ENCODE assay signal across 8 cellular contexts in the genomic region with DNA sequence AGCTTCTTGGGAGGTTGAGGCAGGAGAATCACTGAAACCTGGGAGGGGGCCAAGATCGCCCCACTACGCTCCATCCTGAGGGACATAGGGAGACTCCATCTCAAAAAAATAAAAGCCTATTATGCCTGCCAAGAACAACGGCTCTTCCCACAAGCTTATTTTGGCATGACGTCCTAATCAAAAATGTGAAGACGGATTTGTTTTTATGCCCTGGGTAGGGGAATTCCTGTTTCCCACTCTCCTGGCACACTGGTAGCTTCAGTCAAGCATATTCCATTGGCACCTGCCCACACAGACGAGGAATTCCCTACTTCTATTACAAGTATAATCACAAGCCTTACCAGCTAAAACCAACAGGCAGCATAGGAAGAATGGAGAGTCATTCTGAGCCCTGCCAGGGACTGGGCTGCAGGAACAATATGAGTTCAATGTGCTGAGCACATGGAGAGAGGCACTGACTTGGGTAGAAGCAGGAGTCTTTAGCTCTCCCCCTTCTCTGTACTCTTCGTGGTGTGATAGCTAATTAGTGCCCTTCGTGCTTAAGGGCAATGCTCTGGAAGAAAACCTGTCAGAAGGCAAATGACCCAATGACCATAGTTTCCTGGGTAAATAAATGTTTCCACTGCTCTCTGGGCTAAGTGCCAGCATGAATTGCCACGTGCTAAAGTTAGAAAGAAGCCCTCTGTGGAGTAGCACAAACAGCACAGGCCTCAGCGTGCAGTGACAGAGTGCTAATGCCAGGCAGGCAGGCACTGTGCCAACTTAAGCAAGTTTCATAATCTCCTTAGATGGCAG. TPM values are rescaled to one million over a fixed set of nuclear protein-coding genes. Genes with fewer than 3 reads are reported as not detected.
DNase-seq lines count a peak whose midpoint lies in the region; ATAC-seq and TF ChIP-seq lines count a peak whose summit lies in the region.

No MANE protein-coding gene starts in this region.

- TF ChIP-seq EP300 in SK-N-SH (IDR thresholded peaks at IDR 0.05; ENCODE audit: borderline replicate concordance in 1 of 2, low read depth in 1 of 2, low read length in 1 of 2) = no peak

- TF ChIP-seq CTCF in SK-N-SH (IDR thresholded peaks at IDR 0.05) = no peak
- TF ChIP-seq CTCF in psoas muscle (IDR thresholded peaks at IDR 0.05) = no peak
- TF ChIP-seq CTCF in GM10266 (IDR thresholded peaks at IDR 0.05; ENCODE audit: control insufficient read depth, insufficient read depth, low read depth, missing control alignments) = no peak

- H3K27ac Mint-ChIP-seq in CD4-positive, alpha-beta memory T cell = no peak overlapping the region

- H3K9me3 ChIP-seq in SK-N-SH = no peaks in the 10 kb centered on the region
- H3K9me3 ChIP-seq in psoas muscle = no peaks in the 10 kb centered on the region
- H3K9me3 ChIP-seq in CD4-positive, alpha-beta memory T cell (ENCODE audit: control insufficient read depth in 1 of 2, low read length in 2 of 2) = no peaks in the 10 kb centered on the region

- H3K36me3 ChIP-seq in SK-N-SH (replicated peaks in 1 of 2; ENCODE audit: control insufficient read depth in 1 of 2, insufficient read depth in 2 of 2, low read length in 1 of 2) (peaks cover 0 to 16% of the 10 kb centered on the region in 2 experiments), psoas muscle (ENCODE audit: insufficient read depth in 1 of 2, low read depth in 1 of 2) (no peaks in the 10 kb centered on the region)
- no peaks in the 10 kb centered on the region for H3K36me3 ChIP-seq in CD4-positive, alpha-beta memory T cell (ENCODE audit: insufficient read depth, low read length)

- no peak for TF ChIP-seq RAD21 in SK-N-SH (IDR thresholded peaks at IDR 0.05; ENCODE audit: low read length)

- peak; percentile 63 to 92 (median 85) for ATAC-seq in psoas muscle

- H3K9ac ChIP-seq in SK-N-SH = no peak overlapping the region

- peaks cover 6 to 8% of the 10 kb centered on the region in 2 experiments; a peak in 3 of 4 replicates for H3K4me1 ChIP-seq in SK-N-SH (ENCODE audit: control insufficient read depth in 1 of 2, insufficient read depth in 2 of 2, low read depth in 1 of 2, low read length in 1 of 2)
- peaks cover 13% of the 10 kb centered on the region for H3K4me1 ChIP-seq in psoas muscle
- peaks cover 1% of the 10 kb centered on the region for H3K4me1 ChIP-seq in CD4-positive, alpha-beta memory T cell (ENCODE audit: insufficient read depth, low read length)

- DNase-seq in NCI-H748 (lab: John Stamatoyannopoulos, UW; ENCODE audit: unreplicated experiment) = peak; percentile 58
- no peak for DNase-seq in NCI-H748 treated with DMSO at 0.1 percent for 48 hours (lab: John Stamatoyannopoulos, UW)
- no peak for DNase-seq in SK-N-SH
- peak; percentile 70 for DNase-seq in globus pallidus (ENCODE audit: low spot score)
- peak; percentile 44 to 79 for DNase-seq in psoas muscle
- DNase-seq in CD4-positive, alpha-beta memory T cell = no peak
- DNase-seq in NCI-H2227 treated with DMSO at 0.1 percent for 48 hours (lab: John Stamatoyannopoulos, UW) = no peak
- no peak for DNase-seq in GM10266 (ENCODE audit: extremely low spot score)

- H3K27me3 Mint-ChIP-seq in CD4-positive, alpha-beta memory T cell = no peaks in the 10 kb centered on the region

- H3K9me3 Mint-ChIP-seq in CD4-positive, alpha-beta memory T cell = no peaks in the 10 kb centered on the region

- WGBS in SK-N-SH (ENCODE audit: low lambda C conversion rate) = 47% methylated on average over 10 of the region's 10 CpGs
- 10 to 13% (median 12%) methylated on average over 10 of the region's 10 CpGs for WGBS in psoas muscle, 3 donors

- H3K27ac ChIP-seq in SK-N-SH (ENCODE audit: low read depth in 2 of 2, low read length in 1 of 2) = peak overlapping the region in 1 of 2 experiments; percentile 63; a peak in 1 of 4 replicates
- H3K27ac ChIP-seq in psoas muscle = peak overlapping the region; percentile 56
- no peak overlapping the region for H3K27ac ChIP-seq in CD4-positive, alpha-beta memory T cell (ENCODE audit: low read depth, low read length)

- no peaks in the 10 kb centered on the region for H3K9me2 ChIP-seq in SK-N-SH

- POLR2A ChIA-PET in SK-N-SH (lab: Yijun Ruan, JAX) = no interaction called here
- POLR2A ChIA-PET in CD4-positive, alpha-beta memory T cell (lab: Charles Lee; ENCODE audit: partially characterized antibody) = interaction anchor here (1.5 kb wide), 1 partner anchor 15 kb away, joined by 5 read pairs; no protein-coding TSS in a partner anchor

- intact Hi-C loops in psoas muscle (cut with DNase I) = no loop called here
- intact Hi-C loops in CD4-positive, alpha-beta memory T cell (cut with micrococcal nuclease) = no loop called here

- H3K4me3 ChIP-seq in SK-N-SH (ENCODE audit: low read depth in 2 of 2, low read length in 1 of 2) (no peak overlapping the region), psoas muscle (no peak overlapping the region)
- no peak overlapping the region for H3K4me3 ChIP-seq in CD4-positive, alpha-beta memory T cell (ENCODE audit: low read length in 2 of 2)

- H4K20me1 ChIP-seq in SK-N-SH (ENCODE audit: insufficient read depth) = no peaks in the 10 kb centered on the region

- H2AFZ ChIP-seq in SK-N-SH (ENCODE audit: low read depth) = no peak overlapping the region

- H3K36me3 Mint-ChIP-seq in CD4-positive, alpha-beta memory T cell = peaks cover 10 to 13% of the 10 kb centered on the region in 2 donors

- no peak overlapping the region for H3K4me2 ChIP-seq in SK-N-SH

- H3K79me2 ChIP-seq in SK-N-SH (ENCODE audit: insufficient read depth) = no peaks in the 10 kb centered on the region

- H3K27me3 ChIP-seq in SK-N-SH (ENCODE audit: insufficient read depth) (no peaks in the 10 kb centered on the region), psoas muscle (ENCODE audit: insufficient read depth in 3 of 3, low read length in 2 of 3) (no peaks in the 10 kb centered on the region)
- no peaks in the 10 kb centered on the region for H3K27me3 ChIP-seq in CD4-positive, alpha-beta memory T cell (ENCODE audit: insufficient read depth, low read length)

- CTCF ChIA-PET in SK-N-SH (lab: Yijun Ruan, JAX) = interaction anchor here (1.3 to 2.6 kb wide), 2 partner anchors 12 to 447 kb away, joined by 3 to 13 read pairs; no protein-coding TSS in a partner anchor
- CTCF ChIA-PET in CD4-positive, alpha-beta memory T cell (lab: Charles Lee; ENCODE audit: partially characterized antibody) = interaction anchor here (1.1 to 2.6 kb wide), 3 partner anchors 9 to 13 kb away, joined by 3 to 10 read pairs (median 3); no protein-coding TSS in a partner anchor

- peaks cover 8% of the 10 kb centered on the region for H3F3A ChIP-seq in SK-N-SH (replicated peaks; ENCODE audit: insufficient read depth)

- no peak overlapping the region for H3K4me3 Mint-ChIP-seq in CD4-positive, alpha-beta memory T cell

- peaks cover 0 to 1% (median under 1%) of the 10 kb centered on the region in 4 donors for H3K4me1 Mint-ChIP-seq in CD4-positive, alpha-beta memory T cell

TF ChIP-seq in SK-N-SH, 30 proteins besides CTCF, POLR2A, EP300 and RAD21 (continues in another document):
- TF ChIP-seq, protein P1, sequence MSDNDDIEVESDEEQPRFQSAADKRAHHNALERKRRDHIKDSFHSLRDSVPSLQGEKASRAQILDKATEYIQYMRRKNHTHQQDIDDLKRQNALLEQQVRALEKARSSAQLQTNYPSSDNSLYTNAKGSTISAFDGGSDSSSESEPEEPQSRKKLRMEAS (IDR thresholded peaks at IDR 0.05; ENCODE audit: low read depth) = peak; percentile 97
- TF ChIP-seq MXI1 (IDR thresholded peaks at IDR 0.05; ENCODE audit: low read depth, low read length) = no peak
- TF ChIP-seq GATA2 (CRISPR knock-in tag; IDR thresholded peaks at IDR 0.05) = no peak
- TF ChIP-seq, protein P2, sequence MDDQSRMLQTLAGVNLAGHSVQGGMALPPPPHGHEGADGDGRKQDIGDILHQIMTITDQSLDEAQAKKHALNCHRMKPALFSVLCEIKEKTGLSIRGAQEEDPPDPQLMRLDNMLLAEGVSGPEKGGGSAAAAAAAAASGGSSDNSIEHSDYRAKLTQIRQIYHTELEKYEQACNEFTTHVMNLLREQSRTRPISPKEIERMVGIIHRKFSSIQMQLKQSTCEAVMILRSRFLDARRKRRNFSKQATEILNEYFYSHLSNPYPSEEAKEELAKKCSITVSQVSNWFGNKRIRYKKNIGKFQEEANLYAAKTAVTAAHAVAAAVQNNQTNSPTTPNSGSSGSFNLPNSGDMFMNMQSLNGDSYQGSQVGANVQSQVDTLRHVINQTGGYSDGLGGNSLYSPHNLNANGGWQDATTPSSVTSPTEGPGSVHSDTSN (IDR thresholded peaks at IDR 0.05) = peak; percentile 48
- TF ChIP-seq, protein P3, sequence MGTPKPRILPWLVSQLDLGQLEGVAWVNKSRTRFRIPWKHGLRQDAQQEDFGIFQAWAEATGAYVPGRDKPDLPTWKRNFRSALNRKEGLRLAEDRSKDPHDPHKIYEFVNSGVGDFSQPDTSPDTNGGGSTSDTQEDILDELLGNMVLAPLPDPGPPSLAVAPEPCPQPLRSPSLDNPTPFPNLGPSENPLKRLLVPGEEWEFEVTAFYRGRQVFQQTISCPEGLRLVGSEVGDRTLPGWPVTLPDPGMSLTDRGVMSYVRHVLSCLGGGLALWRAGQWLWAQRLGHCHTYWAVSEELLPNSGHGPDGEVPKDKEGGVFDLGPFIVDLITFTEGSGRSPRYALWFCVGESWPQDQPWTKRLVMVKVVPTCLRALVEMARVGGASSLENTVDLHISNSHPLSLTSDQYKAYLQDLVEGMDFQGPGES (IDR thresholded peaks at IDR 0.05; ENCODE audit: low read depth, low read length) = no peak
- TF ChIP-seq NFIC (IDR thresholded peaks at IDR 0.05; ENCODE audit: borderline replicate concordance) = peak; percentile 87
- TF ChIP-seq FOXM1 (IDR thresholded peaks at IDR 0.05; ENCODE audit: low read depth) = no peak
- no peak for TF ChIP-seq RXRA (IDR thresholded peaks at IDR 0.05; ENCODE audit: borderline replicate concordance, low read depth)
- TF ChIP-seq FOXJ3 (CRISPR knock-in tag; IDR thresholded peaks at IDR 0.05) = no peak
- no peak for TF ChIP-seq SMC3 (IDR thresholded peaks at IDR 0.05; ENCODE audit: low read depth, low read length)
- TF ChIP-seq TCF12 (IDR thresholded peaks at IDR 0.05) = no peak
- TF ChIP-seq RFX5 (IDR thresholded peaks at IDR 0.05; ENCODE audit: low read length) = no peak
- TF ChIP-seq, protein P4, sequence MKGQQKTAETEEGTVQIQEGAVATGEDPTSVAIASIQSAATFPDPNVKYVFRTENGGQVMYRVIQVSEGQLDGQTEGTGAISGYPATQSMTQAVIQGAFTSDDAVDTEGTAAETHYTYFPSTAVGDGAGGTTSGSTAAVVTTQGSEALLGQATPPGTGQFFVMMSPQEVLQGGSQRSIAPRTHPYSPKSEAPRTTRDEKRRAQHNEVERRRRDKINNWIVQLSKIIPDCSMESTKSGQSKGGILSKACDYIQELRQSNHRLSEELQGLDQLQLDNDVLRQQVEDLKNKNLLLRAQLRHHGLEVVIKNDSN (IDR thresholded peaks at IDR 0.05; ENCODE audit: borderline replicate concordance, low read depth) = peak; percentile 49; the same call in 1 of the 2 replicates

RNA-seq across cellular contexts. Expression of a gene that starts 16.8 kb away (rescaled TPM):
- 25.9 and 44.6 TPM in 2 replicates for polyA plus RNA-seq in SK-N-SH (2012; rRNA removed)
- 45.1 and 46.3 TPM in 2 replicates for polyA plus RNA-seq in SK-N-SH (2012; cell fraction: cytosol; rRNA removed)
- polyA plus RNA-seq in SK-N-SH (2012; cell fraction: nucleus; rRNA removed) = 6.9 and 21.7 TPM in 2 replicates
- total RNA-seq in psoas muscle = under 1 TPM; 0.08 to 0.28 (median 0.16) TPM
- under 1 TPM; 0.04 to 0.26 (median 0.09) TPM for polyA plus RNA-seq in psoas muscle
- total RNA-seq in CD4-positive, alpha-beta memory T cell = 1 to 10 TPM; 3.9 TPM
- under 1 TPM; 0.18 to 0.96 TPM for polyA plus RNA-seq in CD4-positive, alpha-beta memory T cell

Comparison
In these comparisons a context has a peak if more than half of its experiments do, and no peak if none do; other contexts are left out.
1. DNase-seq: peak in NCI-H748 (single experiment), globus pallidus (single experiment) and psoas muscle (2 of 2); none in NCI-H748 treated with DMSO at 0.1 percent for 48 hours (single experiment), SK-N-SH (single experiment), CD4-positive, alpha-beta memory T cell (0 of 5), NCI-H2227 treated with DMSO at 0.1 percent for 48 hours (single experiment) and GM10266 (single experiment).
2. RNA of a gene that starts 16.8 kb away (polyA plus RNA-seq): 6.9 to 46.3 TPM in SK-N-SH; 0.18 to 0.96 TPM in CD4-positive, alpha-beta memory T cell and 0.04 to 0.26 TPM in psoas muscle; every median in the first group is over 4 times any median in the second.